ENCODE assay signal across 8 cellular contexts in the genomic region with DNA sequence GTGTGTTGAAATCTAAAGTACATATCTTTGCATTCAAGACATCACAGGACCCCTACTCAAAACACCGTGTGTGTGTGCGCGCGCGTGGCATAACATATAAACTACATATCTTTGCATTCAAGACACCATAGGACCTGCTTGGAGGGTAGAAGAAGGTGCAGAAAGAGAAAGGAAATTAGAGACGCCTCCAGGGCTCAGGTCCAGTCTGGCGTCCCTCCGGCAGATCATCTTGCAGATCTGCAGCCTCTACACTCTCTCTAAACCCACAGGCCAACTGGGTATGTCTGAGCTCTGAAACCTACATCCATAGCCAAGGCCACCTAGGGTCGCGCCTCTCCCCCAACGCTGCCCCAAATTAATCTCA. TPM values are rescaled to one million over a fixed set of nuclear protein-coding genes. Genes with fewer than 3 reads are reported as not detected.
DNase-seq lines count a peak whose midpoint lies in the region; FAIRE-seq and TF ChIP-seq lines count a peak whose summit lies in the region.

No MANE protein-coding gene starts in this region.

- BruUV-seq in OCI-LY7 (replicated peaks; lab: Mats Ljungman, UMichigan): no TSS peak

- no peak for TF ChIP-seq POLR2A in H54 (IDR thresholded peaks at IDR 0.05; ENCODE audit: low read depth, low read length)

- H3K4me1 ChIP-seq in OCI-LY7 (ENCODE audit: insufficient read depth, low read length, poor library complexity, severe bottlenecking) (peaks cover 15% of the 10 kb centered on the region), endodermal cell (ENCODE audit: control insufficient read depth, insufficient read depth, low read length) (no peaks in the 10 kb centered on the region)

- peaks cover 2% of the 10 kb centered on the region for H3K27me3 Mint-ChIP-seq in endodermal cell (ENCODE audit: insufficient read depth)

- no peaks in the 10 kb centered on the region for H3K9me3 Mint-ChIP-seq in endodermal cell

- 80 to 84% methylated on average over 4 to 6 of the region's 11 CpGs for WGBS in endodermal cell (ENCODE audit: insufficient coverage in 1 of 2, insufficient read length in 1 of 2), 2 experiments

- H3K36me3 ChIP-seq in OCI-LY7 (ENCODE audit: insufficient read depth, low read length): no peaks in the 10 kb centered on the region
- peaks cover 8% of the 10 kb centered on the region for H3K36me3 ChIP-seq in endodermal cell (ENCODE audit: control insufficient read depth, insufficient read depth, low read length)

- H3K4me3 Mint-ChIP-seq in endodermal cell: peak overlapping the region; percentile 87

- peaks cover 13% of the 10 kb centered on the region for H3K4me1 Mint-ChIP-seq in endodermal cell

- peaks cover 4% of the 10 kb centered on the region; the same call in 1 of the 2 replicates for H3K79me2 ChIP-seq in OCI-LY7 (ENCODE audit: insufficient read depth, low read depth, low read length)

- no peak overlapping the region for H3K27ac Mint-ChIP-seq in endodermal cell

- intact Hi-C loops in OCI-LY7 (cut with micrococcal nuclease; ENCODE audit: unreplicated experiment): no loop called here

- no peaks in the 10 kb centered on the region for H3K27me3 ChIP-seq in endodermal cell (ENCODE audit: control insufficient read depth, insufficient read depth, low read length, poor library complexity, severe bottlenecking)

- H4K20me1 ChIP-seq in OCI-LY7 (ENCODE audit: insufficient read depth, low read length): no peaks in the 10 kb centered on the region

- H3K4me3 ChIP-seq in GM12875 (ENCODE audit: low read depth, low read length) (peak overlapping the region; percentile 84), OCI-LY7 (ENCODE audit: low read depth, low read length, poor library complexity, severe bottlenecking) (peak overlapping the region; percentile 88), endodermal cell (ENCODE audit: low read length) (peak overlapping the region; percentile 93), skeletal muscle cell (ENCODE audit: low read depth, low read length) (peak overlapping the region; percentile 80)

- no peaks in the 10 kb centered on the region for H3K9me2 ChIP-seq in OCI-LY7 (ENCODE audit: insufficient read depth, low read length)

- POLR2A ChIA-PET in OCI-LY7 (lab: Charles Lee): no interaction called here

- FAIRE-seq in H54 (lab: Jason Lieb, UNC): no peak

- H3K9ac ChIP-seq in endodermal cell (ENCODE audit: extremely low read depth, low read length, poor library complexity, severe bottlenecking): no peak overlapping the region

- H3K36me3 Mint-ChIP-seq in endodermal cell (ENCODE audit: low read depth): peaks cover 7% of the 10 kb centered on the region

- CTCF ChIA-PET in OCI-LY7 (lab: Charles Lee; ENCODE audit: unreplicated experiment): no interaction called here

- H3K4me2 ChIP-seq in OCI-LY7 (ENCODE audit: low read length): peak overlapping the region; percentile 94

- H3K9me3 ChIP-seq in OCI-LY7 (ENCODE audit: low read length): no peaks in the 10 kb centered on the region
- no peaks in the 10 kb centered on the region for H3K9me3 ChIP-seq in endodermal cell (ENCODE audit: control insufficient read depth, low read length)

- peak overlapping the region; percentile 79; the same call in 1 of the 2 replicates for H2AFZ ChIP-seq in OCI-LY7 (ENCODE audit: low read length)

- no peak for DNase-seq in OCI-LY7 (ENCODE audit: low spot score)
- DNase-seq in endodermal cell: no peak
- DNase-seq in skeletal muscle cell (ENCODE audit: low read depth): no peak
- no peak for DNase-seq in amygdala (lab: John Stamatoyannopoulos, UW)
- DNase-seq in LoVo (ENCODE audit: low spot score): no peak
- no peak for DNase-seq in hypothalamus (lab: John Stamatoyannopoulos, UW)
- no peak for DNase-seq in H54 (ENCODE audit: insufficient read length, low spot score)

- peak overlapping the region; percentile 49 for H3K27ac ChIP-seq in OCI-LY7 (ENCODE audit: low read depth, low read length, poor library complexity, severe bottlenecking)
- no peak overlapping the region for H3K27ac ChIP-seq in endodermal cell (ENCODE audit: low read depth, low read length)

- no peak for TF ChIP-seq CTCF in GM12875 (IDR thresholded peaks at IDR 0.05; ENCODE audit: borderline replicate concordance, insufficient read depth, low read depth, low read length)
- no peak for TF ChIP-seq CTCF in OCI-LY7 (conservative IDR thresholded peaks at IDR 0.05; ENCODE audit: low read length)
- TF ChIP-seq CTCF in endodermal cell (conservative IDR thresholded peaks at IDR 0.05): no peak

RNA-seq across cellular contexts. Expression of a gene that starts 0.7 kb away (rescaled TPM):
- total RNA-seq in OCI-LY7 (2014; rRNA removed; shearing (Covaris generic)): 54.9 and 62.1 TPM in 2 replicates
- total RNA-seq in OCI-LY7 (2022) (35.9 and 42.3 TPM in 2 replicates), endodermal cell (10 to 100 TPM; 63.0 to 70.2 TPM)
- 105 TPM for polyA plus RNA-seq in endodermal cell (2013, experiment 1 of 2)
- 98.0 TPM for polyA plus RNA-seq in endodermal cell (2013, experiment 2 of 2)

RNA-seq across cellular contexts. Expression of a gene that starts 1.2 kb away (rescaled TPM):
- 1.4 TPM in 1 of 2 replicates, not detected in the other for total RNA-seq in OCI-LY7 (2014; rRNA removed; shearing (Covaris generic))
- total RNA-seq in OCI-LY7 (2022) (0.40 and 0.70 TPM in 2 replicates), endodermal cell (1 to 10 TPM; 1.4 to 2.7 TPM)
- polyA plus RNA-seq in endodermal cell (2013, experiment 1 of 2): 1.9 TPM
- 2.4 TPM for polyA plus RNA-seq in endodermal cell (2013, experiment 2 of 2)

RNA-seq across cellular contexts. Expression of a gene that starts 10.0 kb away (rescaled TPM):
- not detected in 2 replicates for total RNA-seq in OCI-LY7 (2014; rRNA removed; shearing (Covaris generic))
- 1.8 TPM in 2 replicates for total RNA-seq in OCI-LY7 (2022)
- total RNA-seq in endodermal cell: under 1 TPM; 0.38 to 0.42 TPM
- polyA plus RNA-seq in endodermal cell (2013, experiment 1 of 2): 4.4 TPM
- polyA plus RNA-seq in endodermal cell (2013, experiment 2 of 2): 2.2 TPM

RNA-seq across cellular contexts. Expression of a gene that starts 22.4 kb away (rescaled TPM):
- 6.0 and 10.5 TPM in 2 replicates for total RNA-seq in OCI-LY7 (2014; rRNA removed; shearing (Covaris generic))
- total RNA-seq in OCI-LY7 (2022) (14.7 and 17.2 TPM in 2 replicates), endodermal cell (10 to 100 TPM; 48.0 to 51.4 TPM)
- 26.6 TPM for polyA plus RNA-seq in endodermal cell (2013, experiment 1 of 2)
- polyA plus RNA-seq in endodermal cell (2013, experiment 2 of 2): 28.6 TPM

RNA-seq across cellular contexts. Expression of a gene that starts 34.0 kb away (rescaled TPM):
- total RNA-seq in OCI-LY7 (2014; rRNA removed; shearing (Covaris generic)): 20.7 and 26.8 TPM in 2 replicates
- total RNA-seq in OCI-LY7 (2022) (48.2 and 59.3 TPM in 2 replicates), endodermal cell (10 to 100 TPM; 48.6 to 57.6 TPM)
- polyA plus RNA-seq in endodermal cell (2013, experiment 1 of 2): 55.5 TPM
- polyA plus RNA-seq in endodermal cell (2013, experiment 2 of 2): 51.2 TPM
